ENCODE assay signal across 25 cellular contexts in the genomic region with DNA sequence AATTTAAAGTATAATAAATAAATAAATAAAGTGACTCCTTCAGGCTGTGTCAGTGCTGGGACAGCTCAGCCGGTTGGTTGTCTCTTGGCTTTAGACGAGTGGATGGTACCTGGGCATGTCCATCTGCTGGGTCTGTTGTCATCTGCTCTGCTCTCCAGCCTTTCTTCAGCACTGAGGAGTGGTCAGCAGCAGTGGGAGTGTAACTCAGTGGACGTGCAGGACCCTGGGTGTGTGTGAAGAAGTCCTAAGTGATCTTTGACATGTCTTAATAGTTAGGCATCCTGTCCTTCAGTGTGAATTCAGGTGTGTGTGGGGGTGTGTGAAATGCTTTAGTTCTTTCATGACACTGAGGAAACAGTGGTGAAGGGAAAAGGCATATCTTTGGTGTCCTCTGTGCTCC. TPM values are rescaled to one million over a fixed set of nuclear protein-coding genes. Genes with fewer than 3 reads are reported as not detected.
A peak's percentile ranks its signal among the peaks of the same experiment; 100 is the strongest.
DNase-seq lines count a peak whose midpoint lies in the region; ATAC-seq and TF ChIP-seq lines count a peak whose summit lies in the region.
"Had no signal": no experiment of that assay in that cellular context is flagged by ENCODE, and none has a peak within 500 bp of the region (broad histone marks: within the 10 kb centered on the region; RNA-seq: fewer than 3 reads in every experiment).

No MANE protein-coding gene starts in this region.

- H3K79me1 ChIP-seq in mesenchymal stem cell (replicated peaks; ENCODE audit: low read length, poor library complexity, severe bottlenecking) = peaks cover 1% of the 10 kb centered on the region

- H2BK12ac ChIP-seq in mesenchymal stem cell (ENCODE audit: low read length in 2 of 2) = no peak overlapping the region

- H3K27me3 Mint-ChIP-seq in MCF 10A (ENCODE audit: insufficient read depth, unreplicated experiment) (no peaks in the 10 kb centered on the region), brain (no peaks in the 10 kb centered on the region)
- peaks cover 0 to 18% (median 5%) of the 10 kb centered on the region in 5 donors for H3K27me3 Mint-ChIP-seq in naive thymus-derived CD4-positive, alpha-beta T cell
- H3K27me3 Mint-ChIP-seq: activated naive CD8-positive, alpha-beta T cell treated with anti-CD3 and anti-CD28 coated beads, Interleukin-2, amount 50 U/mL, for 24 hours; naive B cell; stimulated activated naive CD8-positive, alpha-beta T cell treated with anti-CD3 and anti-CD28 coated beads, Interleukin-15, Interleukin-2, amounts not matched to agents 100 ng/mL and 50 ng/mL, for 24 hours had no signal

- H3K27ac Mint-ChIP-seq in MCF 10A (ENCODE audit: low read depth, unreplicated experiment) = peak overlapping the region; percentile 10
- peak overlapping the region in 4 of 5 experiments; percentile 62 to 98 (median 93) for H3K27ac Mint-ChIP-seq in brain
- H3K27ac Mint-ChIP-seq in naive thymus-derived CD4-positive, alpha-beta T cell = no peak overlapping the region
- H3K27ac Mint-ChIP-seq: activated naive CD8-positive, alpha-beta T cell treated with anti-CD3 and anti-CD28 coated beads, Interleukin-2, amount 50 U/mL, for 24 hours; stimulated activated naive CD8-positive, alpha-beta T cell treated with anti-CD3 and anti-CD28 coated beads, Interleukin-15, Interleukin-2, amounts not matched to agents 100 ng/mL and 50 ng/mL, for 24 hours had no signal

- H4K8ac ChIP-seq in mesenchymal stem cell (ENCODE audit: low read length) = no peak overlapping the region

- H3K4me1 Mint-ChIP-seq in MCF 10A (ENCODE audit: insufficient read depth, unreplicated experiment) = peaks cover 51% of the 10 kb centered on the region
- H3K4me1 Mint-ChIP-seq in brain = peaks cover 66% of the 10 kb centered on the region
- H3K4me1 Mint-ChIP-seq in naive thymus-derived CD4-positive, alpha-beta T cell = no peaks in the 10 kb centered on the region
- H3K4me1 Mint-ChIP-seq: activated naive CD8-positive, alpha-beta T cell treated with anti-CD3 and anti-CD28 coated beads, Interleukin-2, amount 50 U/mL, for 24 hours; naive B cell had no signal

- H2BK5ac ChIP-seq in mesenchymal stem cell (ENCODE audit: low read depth, low read length, poor library complexity, severe bottlenecking) = no peak overlapping the region

- no peak overlapping the region for H3K4me2 ChIP-seq in mesenchymal stem cell (ENCODE audit: low read length, poor library complexity, severe bottlenecking)
- H3K4me2 ChIP-seq: BLaER1 had no signal

- H3K23ac ChIP-seq in mesenchymal stem cell (ENCODE audit: low read length in 2 of 2) = no peak overlapping the region

- H3K9me3 Mint-ChIP-seq in MCF 10A (ENCODE audit: unreplicated experiment) (no peaks in the 10 kb centered on the region), brain (no peaks in the 10 kb centered on the region)
- H3K9me3 Mint-ChIP-seq in naive thymus-derived CD4-positive, alpha-beta T cell = peaks cover 0 to 2% (median 0%) of the 10 kb centered on the region in 11 donors
- H3K9me3 Mint-ChIP-seq: activated naive CD8-positive, alpha-beta T cell treated with anti-CD3 and anti-CD28 coated beads, Interleukin-2, amount 50 U/mL, for 24 hours; stimulated activated naive CD8-positive, alpha-beta T cell treated with anti-CD3 and anti-CD28 coated beads, Interleukin-15, Interleukin-2, amounts not matched to agents 100 ng/mL and 50 ng/mL, for 24 hours had no signal

- H2BK15ac ChIP-seq in mesenchymal stem cell (ENCODE audit: low read depth, poor library complexity, severe bottlenecking) = no peak overlapping the region

- no peaks in the 10 kb centered on the region for H3K36me3 Mint-ChIP-seq in MCF 10A (ENCODE audit: insufficient read depth, unreplicated experiment)
- peaks cover 14% of the 10 kb centered on the region for H3K36me3 Mint-ChIP-seq in brain
- peaks cover 0 to 2% (median 0%) of the 10 kb centered on the region in 5 donors for H3K36me3 Mint-ChIP-seq in naive thymus-derived CD4-positive, alpha-beta T cell
- H3K36me3 Mint-ChIP-seq: naive B cell had no signal

- H3K9me3 ChIP-seq in breast epithelium (no peaks in the 10 kb centered on the region), mesenchymal stem cell (ENCODE audit: control insufficient read depth, low read length) (no peaks in the 10 kb centered on the region), thoracic aorta (no peaks in the 10 kb centered on the region)
- no peaks in the 10 kb centered on the region for H3K9me3 ChIP-seq in naive thymus-derived CD4-positive, alpha-beta T cell (ENCODE audit: control insufficient read depth in 2 of 3, low read length in 3 of 3)
- H3K9me3 ChIP-seq: Caco-2, pancreas, upper lobe of left lung had no signal

- H3K36me3 ChIP-seq in breast epithelium = no peaks in the 10 kb centered on the region
- H3K36me3 ChIP-seq in mesenchymal stem cell (ENCODE audit: control insufficient read depth in 1 of 2, insufficient read depth in 2 of 2, low read depth in 1 of 2, low read length in 2 of 2) = peaks cover 0 to under 1% of the 10 kb centered on the region in 2 experiments
- no peaks in the 10 kb centered on the region for H3K36me3 ChIP-seq in thoracic aorta
- no peaks in the 10 kb centered on the region for H3K36me3 ChIP-seq in naive thymus-derived CD4-positive, alpha-beta T cell (ENCODE audit: control insufficient read depth in 2 of 3, insufficient read depth in 3 of 3, low read length in 3 of 3)
- H3K36me3 ChIP-seq: pancreas, upper lobe of left lung had no signal

- 84% methylated on average over 3 of the region's 3 CpGs for whole genome bisulfite sequencing in mesenchymal stem cell

- TF ChIP-seq CTCF in MCF 10A (IDR thresholded peaks at IDR 0.05; ENCODE audit: unreplicated experiment) (no peak), breast epithelium (IDR thresholded peaks at IDR 0.05) (no peak), brain (conservative IDR thresholded peaks at IDR 0.05) (no peak), thoracic aorta (IDR thresholded peaks at IDR 0.05) (no peak)

- peak overlapping the region in 1 of 2 experiments; percentile 6 for H3K14ac ChIP-seq in mesenchymal stem cell (ENCODE audit: low read length in 2 of 2)

- POLR2A ChIA-PET in MCF 10A (lab: Yijun Ruan, JAX) = interaction anchor here (1.4 to 2.0 kb wide), 2 partner anchors 12 to 16 kb away, joined by 3 to 8 read pairs; no protein-coding TSS in a partner anchor
- POLR2A ChIA-PET in naive thymus-derived CD4-positive, alpha-beta T cell (lab: Charles Lee) = no interaction called here

- BruUV-seq in MCF 10A (replicated peaks; lab: Mats Ljungman, UMichigan) = no TSS peak

- peaks cover 0 to 3% of the 10 kb centered on the region in 2 donors for H3K4me1 ChIP-seq in breast epithelium
- H3K4me1 ChIP-seq in mesenchymal stem cell (ENCODE audit: control insufficient read depth, insufficient read depth, low read depth, low read length) = peaks cover 16% of the 10 kb centered on the region
- H3K4me1 ChIP-seq in thoracic aorta (ENCODE audit: control insufficient read depth in 1 of 2, low read depth in 2 of 2) = peaks cover 47 to 81% of the 10 kb centered on the region in 2 donors
- H3K4me1 ChIP-seq in naive thymus-derived CD4-positive, alpha-beta T cell (ENCODE audit: control insufficient read depth in 2 of 2, insufficient read depth in 2 of 2, low read length in 2 of 2) = no peaks in the 10 kb centered on the region

- DNase-seq in MCF 10A (ENCODE audit: unreplicated experiment) (no peak), breast epithelium (ENCODE audit: low spot score in 2 of 2) (no peak), mesenchymal stem cell (no peak), thoracic aorta (ENCODE audit: low spot score) (no peak), DMS114 treated with DMSO at 0.1 percent for 48 hours (lab: John Stamatoyannopoulos, UW; ENCODE audit: unreplicated experiment) (no peak), AG08395 (ENCODE audit: low spot score) (no peak)
- no peak for DNase-seq in naive thymus-derived CD4-positive, alpha-beta T cell
- DNase-seq: 8988T; activated effector memory CD4-positive, alpha-beta T cell treated with anti-CD3 and anti-CD28 coated beads, Interleukin-2, amount 50 U/mL, for 16 hours; activated naive CD8-positive, alpha-beta T cell treated with anti-CD3 and anti-CD28 coated beads, Interleukin-2, amount 50 U/mL, for 24 hours; Caco-2; cortex of kidney; hypothalamus; kidney; naive B cell; NCI-H1105 treated with DMSO at 0.1 percent for 48 hours; NCI-H526 treated with DMSO at 0.1 percent for 48 hours; pancreas; SIG-M5; stimulated activated CD4-positive, alpha-beta T cell treated with anti-CD3 and anti-CD28 coated beads, Interleukin-2, amount 100 ng/mL, for 48 hours; upper lobe of left lung had no signal

- H3K4ac ChIP-seq in mesenchymal stem cell (ENCODE audit: low read depth in 1 of 2, low read length in 2 of 2) = no peak overlapping the region

- H2BK120ac ChIP-seq in mesenchymal stem cell (ENCODE audit: low read depth, low read length) = no peak overlapping the region

- intact Hi-C loops in MCF 10A (cut with micrococcal nuclease) = no loop called here
- intact Hi-C loops in breast epithelium (cut with DNase I; ENCODE audit: low total_unique reads) = no loop called here
- intact Hi-C loops in naive thymus-derived CD4-positive, alpha-beta T cell (cut with micrococcal nuclease) = no loop called here

- H3K4me3 Mint-ChIP-seq in MCF 10A (ENCODE audit: unreplicated experiment) (no peak overlapping the region), brain (peak overlapping the region in 1 of 5 experiments; percentile 74)
- H3K4me3 Mint-ChIP-seq in naive thymus-derived CD4-positive, alpha-beta T cell = no peak overlapping the region
- H3K4me3 Mint-ChIP-seq: activated naive CD8-positive, alpha-beta T cell treated with anti-CD3 and anti-CD28 coated beads, Interleukin-2, amount 50 U/mL, for 24 hours; naive B cell; stimulated activated naive CD8-positive, alpha-beta T cell treated with anti-CD3 and anti-CD28 coated beads, Interleukin-15, Interleukin-2, amounts not matched to agents 100 ng/mL and 50 ng/mL, for 24 hours had no signal

- no peak for TF ChIP-seq POLR2A in breast epithelium (IDR thresholded peaks at IDR 0.05)

- CTCF ChIA-PET in MCF 10A (lab: Yijun Ruan, JAX) = no interaction called here
- CTCF ChIA-PET in naive thymus-derived CD4-positive, alpha-beta T cell (lab: Charles Lee) = no interaction called here

- H3K27ac ChIP-seq in breast epithelium (peak overlapping the region in 1 of 2 donors; percentile 46), mesenchymal stem cell (ENCODE audit: low read length, poor library complexity, severe bottlenecking) (no peak overlapping the region), thoracic aorta (peak overlapping the region; percentile 63 to 71)
- H3K27ac ChIP-seq in naive thymus-derived CD4-positive, alpha-beta T cell (ENCODE audit: low read depth, low read length) = no peak overlapping the region
- H3K27ac ChIP-seq: BLaER1 had no signal

- H4K91ac ChIP-seq in mesenchymal stem cell (ENCODE audit: low read length) = no peak overlapping the region

- H2AFZ ChIP-seq in mesenchymal stem cell (ENCODE audit: low read depth, low read length) = no peak overlapping the region

- H3K18ac ChIP-seq in mesenchymal stem cell (ENCODE audit: low read depth in 1 of 2, low read length in 2 of 2) = no peak overlapping the region

- ATAC-seq in thoracic aorta (ENCODE audit: insufficient number of reproducible peaks, low FRiP score, low read depth) = no peak
- no peak for ATAC-seq in naive thymus-derived CD4-positive, alpha-beta T cell
- ATAC-seq: activated naive CD8-positive, alpha-beta T cell treated with anti-CD3 and anti-CD28 coated beads, Interleukin-2, amount 50 U/mL, for 24 hours; pancreas had no signal

- H3K27me3 ChIP-seq in breast epithelium (no peaks in the 10 kb centered on the region), mesenchymal stem cell (ENCODE audit: control insufficient read depth in 1 of 2, insufficient read depth in 1 of 2, low read length in 2 of 2) (no peaks in the 10 kb centered on the region), thoracic aorta (replicated peaks; ENCODE audit: insufficient read depth) (no peaks in the 10 kb centered on the region)
- H3K27me3 ChIP-seq in naive thymus-derived CD4-positive, alpha-beta T cell (ENCODE audit: control insufficient read depth in 2 of 2, insufficient read depth in 2 of 2, low read length in 2 of 2) = no peaks in the 10 kb centered on the region
- H3K27me3 ChIP-seq: BLaER1, pancreas, upper lobe of left lung had no signal

- H3K4me3 ChIP-seq in breast epithelium (no peak overlapping the region), mesenchymal stem cell (ENCODE audit: insufficient read depth in 1 of 2, low read depth in 1 of 2, low read length in 2 of 2) (no peak overlapping the region), thoracic aorta (no peak overlapping the region)
- H3K4me3 ChIP-seq in naive thymus-derived CD4-positive, alpha-beta T cell (ENCODE audit: low read length) = no peak overlapping the region
- H3K4me3 ChIP-seq: BLaER1, pancreas, skin epidermis, upper lobe of left lung had no signal

- peak overlapping the region; percentile 90 for H3K9ac ChIP-seq in mesenchymal stem cell (ENCODE audit: low read length)
- H3K9ac ChIP-seq: BLaER1 had no signal

- H2AK5ac ChIP-seq in mesenchymal stem cell (ENCODE audit: low read length, severe bottlenecking) = peak overlapping the region; percentile 59

RNA-seq across cellular contexts. Expression of gene AMOTL1, which starts 24.3 kb away (rescaled TPM):
- 76.6 and 77.0 TPM in 2 replicates for total RNA-seq in MCF 10A (2022)
- 10 to 100 TPM; 35.5 to 41.4 (median 39.0) TPM for total RNA-seq in breast epithelium
- 65.6 TPM for polyA plus RNA-seq in brain (ENCODE audit: insufficient read depth, low read depth, low replicate concordance)
- 20.5 TPM for polyA plus RNA-seq in mesenchymal stem cell (2013, experiment 1 of 2)
- polyA plus RNA-seq in mesenchymal stem cell (2013, experiment 2 of 2) = 19.9 TPM
- total RNA-seq in thoracic aorta = 10 to 100 TPM; 64.2 to 89.5 TPM
- 1 to 10 TPM in 1 of 5 experiments, under 1 TPM in 3, not detected in 1; 0.05 to 6.3 (median 0.39) TPM for total RNA-seq in naive thymus-derived CD4-positive, alpha-beta T cell
- polyA plus RNA-seq in naive thymus-derived CD4-positive, alpha-beta T cell = under 1 TPM in 1 of 2 donors, not detected in 1; 0.07 TPM

Comparison
In these comparisons a context has a peak if more than half of its experiments do, and no peak if none do; other contexts are left out.
1. H3K27ac Mint-ChIP-seq: peak in MCF 10A (single experiment) and brain (4 of 5); none in naive thymus-derived CD4-positive, alpha-beta T cell (0 of 9).
2. H3K27ac ChIP-seq: peak in thoracic aorta (2 of 2); none in mesenchymal stem cell (single experiment) and naive thymus-derived CD4-positive, alpha-beta T cell (single experiment).
3. RNA of gene AMOTL1, which starts 24.3 kb away (total RNA-seq): 64.2 to 89.5 TPM in thoracic aorta, 76.6 to 77.0 TPM in MCF 10A and 35.5 to 41.4 TPM in breast epithelium; 0.05 to 6.3 TPM in naive thymus-derived CD4-positive, alpha-beta T cell; every median in the first group is over 4 times any median in the second.